ENCODE assay signal across 23 cellular contexts in the genomic region with DNA sequence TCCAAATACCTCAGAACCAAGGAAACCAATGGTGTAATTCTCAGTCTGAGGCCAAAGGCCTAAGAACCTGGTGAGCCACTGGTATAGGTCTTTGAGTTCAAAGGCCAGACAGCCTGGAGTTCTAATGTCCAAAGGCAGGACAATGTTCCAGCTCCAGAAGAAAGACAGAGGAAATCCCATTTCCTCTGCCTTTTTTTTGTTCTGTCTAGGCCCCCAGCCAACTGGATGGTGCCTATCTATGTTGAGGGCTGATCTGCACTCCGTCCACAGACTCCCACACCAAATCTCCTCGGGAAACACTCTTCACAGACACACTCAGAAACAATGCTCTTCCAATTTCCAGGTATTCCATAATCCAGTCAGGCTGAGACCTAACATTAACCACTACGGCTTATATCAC. TPM values are rescaled to one million over a fixed set of nuclear protein-coding genes. Genes with fewer than 3 reads are reported as not detected.
DNase-seq lines count a peak whose midpoint lies in the region; ATAC-seq and TF ChIP-seq lines count a peak whose summit lies in the region.
"Had no signal": no experiment of that assay in that cellular context is flagged by ENCODE, and none has a peak within 500 bp of the region (broad histone marks: within the 10 kb centered on the region; RNA-seq: fewer than 3 reads in every experiment).

No MANE protein-coding gene starts in this region.

- H3K9me3 Mint-ChIP-seq in MCF 10A (ENCODE audit: unreplicated experiment), result peaks cover 11% of the 10 kb centered on the region
- no peaks in the 10 kb centered on the region for H3K9me3 Mint-ChIP-seq in endothelial cell (ENCODE audit: unreplicated experiment)
- H3K9me3 Mint-ChIP-seq in stimulated activated naive B cell treated with anti-CD40 and anti-IgM and Interleukin-4, amounts not matched to agents 10 μg/mL and 1 μg/mL and 100 μg/mL, for 72 hours, result peaks cover 3 to 5% of the 10 kb centered on the region in 2 donors
- peaks cover 3 to 10% (median 6%) of the 10 kb centered on the region in 3 donors for H3K9me3 Mint-ChIP-seq in T-cell

- no peak for TF ChIP-seq CTCF in MCF 10A (IDR thresholded peaks at IDR 0.05; ENCODE audit: unreplicated experiment)
- TF ChIP-seq CTCF in breast epithelium (IDR thresholded peaks at IDR 0.05), result no peak
- no peak for TF ChIP-seq CTCF in endothelial cell (IDR thresholded peaks at IDR 0.05; ENCODE audit: unreplicated experiment)

- no peaks in the 10 kb centered on the region for H3K4me1 ChIP-seq in breast epithelium
- H3K4me1 ChIP-seq: SJSA1 had no signal

- H3K36me3 Mint-ChIP-seq in MCF 10A (ENCODE audit: insufficient read depth, unreplicated experiment), result peaks cover 12% of the 10 kb centered on the region
- peaks cover 5% of the 10 kb centered on the region for H3K36me3 Mint-ChIP-seq in endothelial cell (ENCODE audit: low read depth, unreplicated experiment)
- peaks cover 25 to 36% of the 10 kb centered on the region in 2 donors for H3K36me3 Mint-ChIP-seq in stimulated activated naive B cell treated with anti-CD40 and anti-IgM and Interleukin-4, amounts not matched to agents 10 μg/mL and 1 μg/mL and 100 μg/mL, for 72 hours
- peaks cover 33% of the 10 kb centered on the region for H3K36me3 Mint-ChIP-seq in T-cell

- POLR2A ChIA-PET in MCF 10A (lab: Yijun Ruan, JAX) (no interaction called here), T-cell (lab: Charles Lee) (no interaction called here)

- intact Hi-C loops in MCF 10A (cut with micrococcal nuclease) (no loop called here), breast epithelium (cut with DNase I; ENCODE audit: low total_unique reads) (no loop called here)

- H3K4me3 Mint-ChIP-seq in MCF 10A (ENCODE audit: unreplicated experiment), result no peak overlapping the region
- H3K4me3 Mint-ChIP-seq in endothelial cell (ENCODE audit: unreplicated experiment), result peak overlapping the region; percentile 2
- no peak overlapping the region for H3K4me3 Mint-ChIP-seq in stimulated activated naive B cell treated with anti-CD40 and anti-IgM and Interleukin-4, amounts not matched to agents 10 μg/mL and 1 μg/mL and 100 μg/mL, for 72 hours
- H3K4me3 Mint-ChIP-seq in T-cell, result no peak overlapping the region
- H3K4me3 Mint-ChIP-seq: CD4-positive, alpha-beta T cell; IgD-negative memory B cell had no signal

- H3K27me3 Mint-ChIP-seq in MCF 10A (ENCODE audit: insufficient read depth, unreplicated experiment) (no peaks in the 10 kb centered on the region), endothelial cell (ENCODE audit: unreplicated experiment) (no peaks in the 10 kb centered on the region), T-cell (no peaks in the 10 kb centered on the region)
- H3K27me3 Mint-ChIP-seq in stimulated activated naive B cell treated with anti-CD40 and anti-IgM and Interleukin-4, amounts not matched to agents 10 μg/mL and 1 μg/mL and 100 μg/mL, for 72 hours, result no peaks in the 10 kb centered on the region
- H3K27me3 Mint-ChIP-seq: CD4-positive, alpha-beta T cell; IgD-negative memory B cell had no signal

- H3K27me3 ChIP-seq in breast epithelium, result no peaks in the 10 kb centered on the region
- H3K27me3 ChIP-seq: BLaER1, SJSA1 had no signal

- H3K36me3 ChIP-seq in breast epithelium, result no peaks in the 10 kb centered on the region

- H3K27ac Mint-ChIP-seq in MCF 10A (ENCODE audit: low read depth, unreplicated experiment) (peak overlapping the region; percentile 55), endothelial cell (ENCODE audit: unreplicated experiment) (no peak overlapping the region), T-cell (no peak overlapping the region)
- peak overlapping the region; percentile 6 for H3K27ac Mint-ChIP-seq in stimulated activated naive B cell treated with anti-CD40 and anti-IgM and Interleukin-4, amounts not matched to agents 10 μg/mL and 1 μg/mL and 100 μg/mL, for 72 hours
- H3K27ac Mint-ChIP-seq: CD4-positive, alpha-beta T cell had no signal

- peaks cover 27% of the 10 kb centered on the region for H3K4me1 Mint-ChIP-seq in MCF 10A (ENCODE audit: insufficient read depth, unreplicated experiment)
- peaks cover 11% of the 10 kb centered on the region for H3K4me1 Mint-ChIP-seq in endothelial cell (ENCODE audit: unreplicated experiment)
- H3K4me1 Mint-ChIP-seq in stimulated activated naive B cell treated with anti-CD40 and anti-IgM and Interleukin-4, amounts not matched to agents 10 μg/mL and 1 μg/mL and 100 μg/mL, for 72 hours, result peaks cover 24 to 30% of the 10 kb centered on the region in 2 donors
- H3K4me1 Mint-ChIP-seq in T-cell, result peaks cover 23 to 40% (median 35%) of the 10 kb centered on the region in 3 donors

- H3K4me3 ChIP-seq in breast epithelium, result no peak overlapping the region
- H3K4me3 ChIP-seq: BLaER1, GM12878, SJSA1 had no signal

- no peak overlapping the region for H3K27ac ChIP-seq in breast epithelium
- H3K27ac ChIP-seq: 22Rv1, BLaER1, SJSA1 had no signal

- CTCF ChIA-PET in MCF 10A (lab: Yijun Ruan, JAX) (interaction anchor here (0.6 kb wide), 1 partner anchor 47 kb away, joined by 3 read pairs; no protein-coding TSS in a partner anchor), T-cell (lab: Charles Lee) (no interaction called here)

- TF ChIP-seq POLR2A in breast epithelium (IDR thresholded peaks at IDR 0.05), result no peak

- no TSS peak for BruUV-seq in MCF 10A (replicated peaks; lab: Mats Ljungman, UMichigan)

- ATAC-seq in left lobe of liver (peak; percentile 60), GM18907 (IDR thresholded peaks at IDR 0.05; ENCODE audit: unreplicated experiment) (no peak), T-cell (replicated peaks in 1 of 4) (no peak)
- ATAC-seq in stimulated activated naive B cell treated with anti-CD40 and anti-IgM and Interleukin-4, amounts not matched to agents 10 μg/mL and 1 μg/mL and 100 μg/mL, for 72 hours (replicated peaks), result no peak
- ATAC-seq: GM12878, Panc1 had no signal

- peaks cover 0 to 6% of the 10 kb centered on the region in 2 donors for H3K9me3 ChIP-seq in breast epithelium
- H3K9me3 ChIP-seq: SJSA1 had no signal

- DNase-seq in MCF 10A (ENCODE audit: unreplicated experiment) (no peak), breast epithelium (ENCODE audit: low spot score in 2 of 2) (no peak), endothelial cell (ENCODE audit: low spot score) (no peak), left lobe of liver (ENCODE audit: low spot score) (no peak), T-cell (no peak), GOT3 (lab: John Stamatoyannopoulos, UW) (no peak)
- no peak for DNase-seq in stimulated activated naive B cell treated with anti-CD40 and anti-IgM and Interleukin-4, amounts not matched to agents 10 μg/mL and 1 μg/mL and 100 μg/mL, for 72 hours
- DNase-seq: ACHN; CD4-positive, alpha-beta T cell; COR-L47; DMS79 treated with DMSO at 0.1 percent for 48 hours; MV-4-11; NCI-H1105 treated with DMSO at 0.1 percent for 48 hours; NCI-H2081; NCI-H2171; NCI-H524 treated with DMSO at 0.1 percent for 48 hours had no signal

RNA-seq across cellular contexts. Expression of a gene that starts 30.1 kb away (rescaled TPM):
- total RNA-seq in MCF 10A (2022) (36.3 and 56.6 TPM in 2 replicates), breast epithelium (10 to 100 TPM; 60.3 to 96.3 (median 70.9) TPM), endothelial cell (ENCODE audit: unreplicated experiment) (30.6 TPM), left lobe of liver (15.0 TPM), T-cell (10 to 100 TPM; 26.7 to 32.7 (median 27.7) TPM)

Comparison
In these comparisons a context has a peak if more than half of its experiments do, and no peak if none do; other contexts are left out.
1. H3K27ac Mint-ChIP-seq: peak in MCF 10A (single experiment) and stimulated activated naive B cell treated with anti-CD40 and anti-IgM and Interleukin-4, amounts not matched to agents 10 μg/mL and 1 μg/mL and 100 μg/mL, for 72 hours (single experiment); none in endothelial cell (single experiment) and T-cell (0 of 2).